8 cellular contexts compared by ENCODE assay signal in the genomic region with DNA sequence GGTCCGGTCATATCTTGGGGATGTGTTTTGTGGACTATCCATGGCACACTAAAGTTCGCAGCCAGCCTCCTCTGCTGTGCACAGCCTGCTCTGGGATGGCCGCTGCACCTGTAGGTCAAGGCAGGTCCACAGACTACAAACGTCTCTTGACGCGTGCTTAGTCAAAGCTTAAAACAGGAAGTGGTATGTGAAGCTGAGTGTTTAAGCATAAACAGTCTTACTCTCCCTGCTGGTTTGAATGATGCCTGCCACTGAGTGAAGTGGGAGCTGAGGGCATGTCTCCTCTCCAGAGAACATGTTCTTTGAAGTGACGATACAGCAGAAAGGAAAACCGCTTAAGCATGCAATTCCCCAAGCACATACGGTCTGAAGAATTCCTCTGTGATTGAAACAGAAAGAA.
DNase-seq lines count a peak whose midpoint lies in the region; ATAC-seq and TF ChIP-seq lines count a peak whose summit lies in the region.

No MANE protein-coding gene starts in this region.

- TF ChIP-seq CTCF in GM10248 (IDR thresholded peaks at IDR 0.05; ENCODE audit: control extremely low read depth, extremely low read depth, low read depth, missing control alignments): no peak
- no peak for TF ChIP-seq CTCF in HL-60 (IDR thresholded peaks at IDR 0.05; ENCODE audit: insufficient read depth, low read length)
- TF ChIP-seq CTCF in mucosa of descending colon (IDR thresholded peaks at IDR 0.05): no peak

- CTCF ChIA-PET in GM10248 (lab: Yijun Ruan, JAX): interaction anchor here (0.7 to 5.8 kb wide), 52 partner anchors 9 to 681 kb away, joined by 3 to 102 read pairs (median 5); a partner anchor contains a TSS
- CTCF ChIA-PET in activated CD4-positive, alpha-beta T cell treated with anti-CD3 and anti-CD28 coated beads, Interleukin-2, amount 10 ng/mL, durations not matched to agents 7 days and 5 days (lab: Charles Lee): interaction anchor here (0.6 to 4.8 kb wide), 22 partner anchors 8 to 643 kb away, joined by 3 to 35 read pairs (median 5); a partner anchor contains a TSS

- H3K9me3 ChIP-seq in mucosa of descending colon: no peaks in the 10 kb centered on the region

- no peaks in the 10 kb centered on the region for H3K27me3 ChIP-seq in HL-60 (ENCODE audit: insufficient read depth, poor library complexity, severe bottlenecking)

- ATAC-seq in GM21390 (IDR thresholded peaks at IDR 0.05; ENCODE audit: unreplicated experiment): peak; percentile 91
- ATAC-seq in mucosa of descending colon: peak; percentile 52

- POLR2A ChIA-PET in GM10248 (lab: Yijun Ruan, JAX): no interaction called here
- POLR2A ChIA-PET in activated CD4-positive, alpha-beta T cell treated with anti-CD3 and anti-CD28 coated beads, Interleukin-2, amount 10 ng/mL, durations not matched to agents 7 days and 5 days (lab: Charles Lee): interaction anchor here (0.6 to 0.8 kb wide), 2 partner anchors 166 to 463 kb away, joined by 3 read pairs; no protein-coding TSS in a partner anchor

- H3K4me1 ChIP-seq in mucosa of descending colon (ENCODE audit: low read depth): peaks cover 5% of the 10 kb centered on the region

- no peaks in the 10 kb centered on the region for H3K9me3 Mint-ChIP-seq in activated CD4-positive, alpha-beta T cell treated with anti-CD3 and anti-CD28 coated beads, Interleukin-2, amount 10 ng/mL, durations not matched to agents 7 days and 5 days

- H3K27ac Mint-ChIP-seq in activated CD4-positive, alpha-beta T cell treated with anti-CD3 and anti-CD28 coated beads, Interleukin-2, amount 10 ng/mL, durations not matched to agents 7 days and 5 days: peak overlapping the region; percentile 94

- no peaks in the 10 kb centered on the region for H3K27me3 Mint-ChIP-seq in activated CD4-positive, alpha-beta T cell treated with anti-CD3 and anti-CD28 coated beads, Interleukin-2, amount 10 ng/mL, durations not matched to agents 7 days and 5 days

- H3K36me3 Mint-ChIP-seq in activated CD4-positive, alpha-beta T cell treated with anti-CD3 and anti-CD28 coated beads, Interleukin-2, amount 10 ng/mL, durations not matched to agents 7 days and 5 days (ENCODE audit: low read depth): no peaks in the 10 kb centered on the region

- H3K36me3 ChIP-seq in mucosa of descending colon (ENCODE audit: low read depth): no peaks in the 10 kb centered on the region

- no peak overlapping the region for H3K4me3 ChIP-seq in HL-60 (replicated peaks; ENCODE audit: insufficient read depth, low read length)
- no peak overlapping the region for H3K4me3 ChIP-seq in mucosa of descending colon

- peaks cover 50% of the 10 kb centered on the region for H3K4me1 Mint-ChIP-seq in activated CD4-positive, alpha-beta T cell treated with anti-CD3 and anti-CD28 coated beads, Interleukin-2, amount 10 ng/mL, durations not matched to agents 7 days and 5 days

- DNase-seq in GM10248 (ENCODE audit: extremely low spot score): peak; percentile 79
- peak in 1 of 2 experiments; percentile 62 for DNase-seq in HL-60 (ENCODE audit: low read depth in 1 of 2, low spot score in 1 of 2)
- DNase-seq in activated CD4-positive, alpha-beta T cell treated with anti-CD3 and anti-CD28 coated beads, Interleukin-2, amount 10 ng/mL, durations not matched to agents 7 days and 5 days: peak; percentile 65
- no peak for DNase-seq in mucosa of descending colon
- DNase-seq in putamen (ENCODE audit: low spot score): no peak
- DNase-seq in SHP77 treated with DMSO at 0.1 percent for 48 hours (lab: John Stamatoyannopoulos, UW): no peak
- DNase-seq in inferior parietal cortex (ENCODE audit: extremely low spot score): no peak

- H3K27ac ChIP-seq in HL-60 (replicated peaks): peak overlapping the region; percentile 14

- intact Hi-C loops in mucosa of descending colon (cut with DNase I, micrococcal nuclease): loop anchor here (5.0 to 10.0 kb wide), 3 partner anchors 172 to 458 kb away; no protein-coding TSS in a partner anchor

- peak overlapping the region; percentile 59 for H3K4me3 Mint-ChIP-seq in activated CD4-positive, alpha-beta T cell treated with anti-CD3 and anti-CD28 coated beads, Interleukin-2, amount 10 ng/mL, durations not matched to agents 7 days and 5 days

Comparison
In these comparisons a context has a peak if more than half of its experiments do, and no peak if none do; other contexts are left out.
1. DNase-seq: peak in GM10248 (single experiment) and activated CD4-positive, alpha-beta T cell treated with anti-CD3 and anti-CD28 coated beads, Interleukin-2, amount 10 ng/mL, durations not matched to agents 7 days and 5 days (single experiment); none in mucosa of descending colon (0 of 3), putamen (single experiment), SHP77 treated with DMSO at 0.1 percent for 48 hours (single experiment) and inferior parietal cortex (single experiment).